Comparison of ENCODE assay signal across 3 cellular contexts in genomic region chr4:80135702-80136058, GRCh38.
TF ChIP-seq lines count a peak whose summit lies in the region.

No MANE protein-coding gene starts in this region.

TF ChIP-seq in endothelial cell of umbilical vein, 7 proteins besides CTCF, POLR2A, EP300 and RAD21 (continued from another document):
- TF ChIP-seq MYC (IDR thresholded peaks at IDR 0.05; ENCODE audit: low read depth, low read length) (no peak), EZH2 (IDR thresholded peaks at IDR 0.05; ENCODE audit: borderline replicate concordance, low read depth, low read length, severe bottlenecking) (no peak), POLR2AphosphoS5 (IDR thresholded peaks at IDR 0.05; ENCODE audit: insufficient read depth, low read depth, low read length) (no peak), MAX (IDR thresholded peaks at IDR 0.05; ENCODE audit: insufficient read depth, insufficient read length) (no peak)

TF ChIP-seq in SK-N-SH treated with all-trans-retinoic acid at 6 μM for 48 hours, 23 proteins besides CTCF, POLR2A, EP300 and RAD21 (continued from another document):
- TF ChIP-seq PATZ1 (CRISPR knock-in tag; IDR thresholded peaks at IDR 0.05; ENCODE audit: borderline replicate concordance) (no peak), TSHZ2 (CRISPR knock-in tag; IDR thresholded peaks at IDR 0.05) (no peak), ZFP3 (CRISPR knock-in tag; IDR thresholded peaks at IDR 0.05) (no peak), TCF4 (CRISPR knock-in tag; IDR thresholded peaks at IDR 0.05; ENCODE audit: borderline replicate concordance) (no peak), CSRNP3 (CRISPR knock-in tag; IDR thresholded peaks at IDR 0.05) (no peak), GLIS3 (CRISPR knock-in tag; IDR thresholded peaks at IDR 0.05) (no peak), PPARA (CRISPR knock-in tag; IDR thresholded peaks at IDR 0.05; ENCODE audit: borderline replicate concordance) (no peak), RARB (CRISPR knock-in tag; IDR thresholded peaks at IDR 0.05) (no peak), ZFP30 (CRISPR knock-in tag; IDR thresholded peaks at IDR 0.05) (no peak), CSDC2 (CRISPR knock-in tag; IDR thresholded peaks at IDR 0.05) (no peak), ISL1 (CRISPR knock-in tag; IDR thresholded peaks at IDR 0.05) (no peak)
TF ChIP-seq in SK-N-SH treated with all-trans-retinoic acid at 6 μM for 48 hours: peak in this region for 0.

TF ChIP-seq in HepG2, 621 proteins besides CTCF, POLR2A, EP300 and RAD21 (continued from another document):
- TF ChIP-seq ZNF512 (CRISPR knock-in tag; IDR thresholded peaks at IDR 0.05) (no peak), ZNF468 (CRISPR knock-in tag; IDR thresholded peaks at IDR 0.05) (no peak), ZNF552 (CRISPR knock-in tag; IDR thresholded peaks at IDR 0.05; ENCODE audit: borderline replicate concordance) (no peak), ARNTL (CRISPR knock-in tag; IDR thresholded peaks at IDR 0.05) (no peak), E2F2 (CRISPR knock-in tag; IDR thresholded peaks at IDR 0.05; ENCODE audit: borderline replicate concordance) (no peak), DNMT1 (CRISPR knock-in tag; IDR thresholded peaks at IDR 0.05) (no peak), DR1 (CRISPR knock-in tag; IDR thresholded peaks at IDR 0.05) (no peak), FOXK1 (CRISPR knock-in tag; IDR thresholded peaks at IDR 0.05; ENCODE audit: borderline replicate concordance, low read depth) (no peak), MED1 (CRISPR knock-in tag; IDR thresholded peaks at IDR 0.05) (no peak), SSRP1 (CRISPR knock-in tag; IDR thresholded peaks at IDR 0.05) (no peak), ZNF782 (CRISPR knock-in tag; IDR thresholded peaks at IDR 0.05; ENCODE audit: borderline replicate concordance) (no peak)
TF ChIP-seq in HepG2: peak in this region for 0.
